2 cellular contexts compared by ENCODE assay signal in genomic region chr1:27619782-27620438, GRCh38. TPM values are rescaled to one million over a fixed set of nuclear protein-coding genes. Genes with fewer than 3 reads are reported as not detected.
"Had no signal": no experiment of that assay in that cellular context is flagged by ENCODE, and none has a peak within 500 bp of the region (broad histone marks: within the 10 kb centered on the region; RNA-seq: fewer than 3 reads in every experiment).

No MANE protein-coding gene starts in this region.

RNA-seq across cellular contexts. Expression of gene FGR, which starts 15.1 kb away (rescaled TPM):
- total RNA-seq: foreskin keratinocyte had no signal
- polyA plus RNA-seq: neural cell had no signal
